Comparison of ENCODE assay signal across 29 cellular contexts in the genomic region with DNA sequence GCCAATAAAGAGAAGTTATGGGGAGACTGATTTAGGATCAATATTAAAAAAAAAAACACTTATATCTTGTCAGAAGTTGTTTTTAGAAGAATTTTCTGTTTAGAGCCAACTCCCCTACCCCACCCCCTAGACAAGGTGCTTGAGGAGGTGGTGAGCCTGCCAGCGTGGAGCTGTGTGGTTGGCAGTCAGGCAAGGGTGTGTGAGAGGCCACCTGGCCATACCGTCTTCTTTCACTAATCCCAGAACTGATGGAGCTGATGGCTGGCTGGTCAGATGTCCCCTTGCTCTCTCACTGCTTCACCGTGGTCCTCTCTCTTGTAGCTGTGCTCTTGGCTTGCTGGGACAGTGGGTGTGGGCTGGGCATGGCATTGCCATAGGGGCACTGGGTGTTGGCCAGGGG. TPM values are rescaled to one million over a fixed set of nuclear protein-coding genes. Genes with fewer than 3 reads are reported as not detected.
A peak's percentile ranks its signal among the peaks of the same experiment; 100 is the strongest.
DNase-seq lines count a peak whose midpoint lies in the region; ATAC-seq and TF ChIP-seq lines count a peak whose summit lies in the region.
"Had no signal": no experiment of that assay in that cellular context is flagged by ENCODE, and none has a peak within 500 bp of the region (broad histone marks: within the 10 kb centered on the region; RNA-seq: fewer than 3 reads in every experiment).

No MANE protein-coding gene starts in this region.

- H2BK12ac ChIP-seq in mesenchymal stem cell (ENCODE audit: low read length in 2 of 2) = no peak overlapping the region

- H3K4ac ChIP-seq in mesenchymal stem cell (ENCODE audit: low read depth in 1 of 2, low read length in 2 of 2) = peak overlapping the region in 1 of 2 experiments; percentile 69

- no peak overlapping the region for H2AK5ac ChIP-seq in mesenchymal stem cell (ENCODE audit: low read length, severe bottlenecking)

- H3K27me3 ChIP-seq in right cardiac atrium (ENCODE audit: control insufficient read depth, insufficient read depth) = no peaks in the 10 kb centered on the region
- no peaks in the 10 kb centered on the region for H3K27me3 ChIP-seq in left ventricle myocardium inferior (ENCODE audit: low read depth)
- H3K27me3 ChIP-seq in mesenchymal stem cell (ENCODE audit: control insufficient read depth in 1 of 2, insufficient read depth in 1 of 2, low read length in 2 of 2) = no peaks in the 10 kb centered on the region
- no peaks in the 10 kb centered on the region for H3K27me3 ChIP-seq in GM23248 (replicated peaks; ENCODE audit: insufficient read depth)
- H3K27me3 ChIP-seq: brain microvascular endothelial cell, esophagus muscularis mucosa had no signal

- H3K27ac ChIP-seq in right cardiac atrium (ENCODE audit: low read length) (no peak overlapping the region), left ventricle myocardium inferior (replicated peaks) (no peak overlapping the region), mesenchymal stem cell (ENCODE audit: low read length, poor library complexity, severe bottlenecking) (no peak overlapping the region), GM23248 (no peak overlapping the region)
- H3K27ac ChIP-seq: brain microvascular endothelial cell, coronary artery, esophagus muscularis mucosa had no signal

- H3K9me3 ChIP-seq in right cardiac atrium (ENCODE audit: control insufficient read depth, low read length) = no peaks in the 10 kb centered on the region
- H3K9me3 ChIP-seq in left ventricle myocardium inferior (replicated peaks) = no peaks in the 10 kb centered on the region
- H3K9me3 ChIP-seq in mesenchymal stem cell (ENCODE audit: control insufficient read depth, low read length) = no peaks in the 10 kb centered on the region
- no peaks in the 10 kb centered on the region for H3K9me3 ChIP-seq in GM23248 (ENCODE audit: low read depth)
- H3K9me3 ChIP-seq: esophagus muscularis mucosa had no signal

- peaks cover 34% of the 10 kb centered on the region for H3K79me1 ChIP-seq in mesenchymal stem cell (replicated peaks; ENCODE audit: low read length, poor library complexity, severe bottlenecking)

- H3K36me3 ChIP-seq in left ventricle myocardium inferior = peaks cover 11% of the 10 kb centered on the region
- peaks cover 21 to 38% of the 10 kb centered on the region in 2 experiments for H3K36me3 ChIP-seq in mesenchymal stem cell (ENCODE audit: control insufficient read depth in 1 of 2, insufficient read depth in 2 of 2, low read depth in 1 of 2, low read length in 2 of 2)
- H3K36me3 ChIP-seq in GM23248 (ENCODE audit: low read depth) = no peaks in the 10 kb centered on the region

- no peak overlapping the region for H2BK15ac ChIP-seq in mesenchymal stem cell (ENCODE audit: low read depth, poor library complexity, severe bottlenecking)

- peak overlapping the region in 1 of 2 experiments; percentile 46 for H3K23ac ChIP-seq in mesenchymal stem cell (ENCODE audit: low read length in 2 of 2)

- peaks cover 73% of the 10 kb centered on the region for H3K79me2 ChIP-seq in GM23248 (ENCODE audit: insufficient read depth)

- CTCF ChIA-PET in activated B cell treated with CpG ODN at 0.5 μM for 24 hours (lab: Charles Lee) = no interaction called here

- TF ChIP-seq CTCF in left ventricle myocardium inferior (IDR thresholded peaks at IDR 0.05; ENCODE audit: borderline replicate concordance) (no peak), activated B cell treated with CpG ODN at 0.5 μM for 24 hours (IDR thresholded peaks at IDR 0.05) (no peak)

- no peaks in the 10 kb centered on the region for H3K27me3 Mint-ChIP-seq in activated B cell treated with CpG ODN at 0.5 μM for 24 hours
- no peaks in the 10 kb centered on the region for H3K27me3 Mint-ChIP-seq in stimulated activated naive B cell treated with anti-CD40 and anti-IgM and Interleukin-4, amounts not matched to agents 10 μg/mL and 1 μg/mL and 100 μg/mL, for 72 hours
- H3K27me3 Mint-ChIP-seq: type B pancreatic cell had no signal

- DNase-seq in right cardiac atrium = no peak
- no peak for DNase-seq in left ventricle myocardium inferior
- no peak for DNase-seq in activated B cell treated with CpG ODN at 0.5 μM for 24 hours
- no peak for DNase-seq in mesenchymal stem cell
- no peak for DNase-seq in stimulated activated naive B cell treated with anti-CD40 and anti-IgM and Interleukin-4, amounts not matched to agents 10 μg/mL and 1 μg/mL and 100 μg/mL, for 72 hours
- no peak for DNase-seq in medulla oblongata (ENCODE audit: extremely low spot score)
- no peak for DNase-seq in GM23248
- no peak for DNase-seq in SKM-1 treated with dmso at 0.1 percent for 144 hours (lab: John Stamatoyannopoulos, UW; ENCODE audit: unreplicated experiment)
- DNase-seq: activated CD8-positive, alpha-beta memory T cell treated with anti-CD3 and anti-CD28 coated beads for 24 hours; brain microvascular endothelial cell; endodermal cell; GOT3; left colon; NCI-H1417; NCI-H2081 treated with DMSO at 0.1 percent for 48 hours; NCI-H345; NCI-H748 treated with DMSO at 0.1 percent for 48 hours; nephron progenitor cell; posterior cingulate gyrus; T-helper 9 cell had no signal

- intact Hi-C loops in right cardiac atrium (cut with DNase I) = no loop called here
- intact Hi-C loops in left ventricle myocardium inferior (cut with micrococcal nuclease) = no loop called here
- intact Hi-C loops in activated B cell treated with CpG ODN at 0.5 μM for 24 hours (cut with micrococcal nuclease) = no loop called here

- H3K4me1 ChIP-seq in right cardiac atrium (ENCODE audit: control insufficient read depth, insufficient read depth, low read length) = no peaks in the 10 kb centered on the region
- H3K4me1 ChIP-seq in left ventricle myocardium inferior = peaks cover 3% of the 10 kb centered on the region
- H3K4me1 ChIP-seq in mesenchymal stem cell (ENCODE audit: control insufficient read depth, insufficient read depth, low read depth, low read length) = peaks cover 2% of the 10 kb centered on the region
- H3K4me1 ChIP-seq in GM23248 (ENCODE audit: insufficient read depth) = no peaks in the 10 kb centered on the region
- H3K4me1 ChIP-seq: esophagus muscularis mucosa had no signal

- no peak overlapping the region for H3K18ac ChIP-seq in mesenchymal stem cell (ENCODE audit: low read depth in 1 of 2, low read length in 2 of 2)

- H3K4me1 Mint-ChIP-seq in activated B cell treated with CpG ODN at 0.5 μM for 24 hours = peaks cover 58% of the 10 kb centered on the region
- H3K4me1 Mint-ChIP-seq in stimulated activated naive B cell treated with anti-CD40 and anti-IgM and Interleukin-4, amounts not matched to agents 10 μg/mL and 1 μg/mL and 100 μg/mL, for 72 hours = peaks cover 47 to 78% of the 10 kb centered on the region in 2 donors
- H3K4me1 Mint-ChIP-seq: mesothelial cell of epicardium, nephron progenitor cell, WTC11 had no signal

- ATAC-seq in right cardiac atrium = peak; percentile 22 to 31
- no peak for ATAC-seq in activated B cell treated with CpG ODN at 0.5 μM for 24 hours (ENCODE audit: low read depth)
- no peak for ATAC-seq in stimulated activated naive B cell treated with anti-CD40 and anti-IgM and Interleukin-4, amounts not matched to agents 10 μg/mL and 1 μg/mL and 100 μg/mL, for 72 hours (replicated peaks)
- ATAC-seq: left colon, sciatic nerve, SK-N-SH treated with all-trans-retinoic acid at 6 μM for 48 hours, WTC11 had no signal

- H2AFZ ChIP-seq in mesenchymal stem cell (ENCODE audit: low read depth, low read length) = no peak overlapping the region
- no peak overlapping the region for H2AFZ ChIP-seq in GM23248

- H2BK120ac ChIP-seq in mesenchymal stem cell (ENCODE audit: low read depth, low read length) = no peak overlapping the region

- no peak overlapping the region for H3K4me2 ChIP-seq in mesenchymal stem cell (ENCODE audit: low read length, poor library complexity, severe bottlenecking)
- H3K4me2 ChIP-seq in GM23248 (ENCODE audit: unreplicated experiment) = no peak overlapping the region

- in situ Hi-C loops in GM23248 (cut with MboI) = no loop called here

- H3K27ac Mint-ChIP-seq in activated B cell treated with CpG ODN at 0.5 μM for 24 hours = peak overlapping the region; percentile 59
- peak overlapping the region; percentile 56 for H3K27ac Mint-ChIP-seq in stimulated activated naive B cell treated with anti-CD40 and anti-IgM and Interleukin-4, amounts not matched to agents 10 μg/mL and 1 μg/mL and 100 μg/mL, for 72 hours
- H3K27ac Mint-ChIP-seq: mesothelial cell of epicardium, nephron progenitor cell, type B pancreatic cell, WTC11 had no signal

- H3K14ac ChIP-seq in mesenchymal stem cell (ENCODE audit: low read length in 2 of 2) = peak overlapping the region in 1 of 2 experiments; percentile 68

- H3K4me3 ChIP-seq in right cardiac atrium (ENCODE audit: low read length) (no peak overlapping the region), left ventricle myocardium inferior (no peak overlapping the region), mesenchymal stem cell (ENCODE audit: insufficient read depth in 1 of 2, low read depth in 1 of 2, low read length in 2 of 2) (no peak overlapping the region), GM23248 (no peak overlapping the region)
- H3K4me3 ChIP-seq: coronary artery, esophagus muscularis mucosa had no signal

- H2BK5ac ChIP-seq in mesenchymal stem cell (ENCODE audit: low read depth, low read length, poor library complexity, severe bottlenecking) = no peak overlapping the region

- no peak overlapping the region for H4K91ac ChIP-seq in mesenchymal stem cell (ENCODE audit: low read length)

- H3K36me3 Mint-ChIP-seq in activated B cell treated with CpG ODN at 0.5 μM for 24 hours (ENCODE audit: low read depth) = peaks cover 57% of the 10 kb centered on the region
- H3K36me3 Mint-ChIP-seq in stimulated activated naive B cell treated with anti-CD40 and anti-IgM and Interleukin-4, amounts not matched to agents 10 μg/mL and 1 μg/mL and 100 μg/mL, for 72 hours = peaks cover 50 to 59% of the 10 kb centered on the region in 2 donors

- 95% methylated on average over 3 of the region's 3 CpGs for WGBS in right cardiac atrium
- WGBS in mesenchymal stem cell = 89% methylated on average over 3 of the region's 3 CpGs
- WGBS in GM23248 (ENCODE audit: low coverage in 1 of 2, low lambda C conversion rate in 2 of 2, missing lambda C conversion rate in 2 of 2), 2 experiments = 83 to 94% methylated on average over 3 of the region's 3 CpGs

- peak overlapping the region; percentile 33 for H4K8ac ChIP-seq in mesenchymal stem cell (ENCODE audit: low read length)

- POLR2A ChIA-PET in activated B cell treated with CpG ODN at 0.5 μM for 24 hours (lab: Charles Lee) = interaction anchor here (0.7 kb wide), 1 partner anchor 74 kb away, joined by 3 read pairs; no protein-coding TSS in a partner anchor

- H3K9me2 ChIP-seq in GM23248 (ENCODE audit: insufficient read depth) = no peaks in the 10 kb centered on the region

- no peak overlapping the region for H3K9ac ChIP-seq in mesenchymal stem cell (ENCODE audit: low read length)
- no peak overlapping the region for H3K9ac ChIP-seq in GM23248

- H3F3A ChIP-seq in GM23248 (ENCODE audit: insufficient read depth) = no peaks in the 10 kb centered on the region

- no peak overlapping the region for H3K4me3 Mint-ChIP-seq in activated B cell treated with CpG ODN at 0.5 μM for 24 hours
- H3K4me3 Mint-ChIP-seq in stimulated activated naive B cell treated with anti-CD40 and anti-IgM and Interleukin-4, amounts not matched to agents 10 μg/mL and 1 μg/mL and 100 μg/mL, for 72 hours = no peak overlapping the region
- H3K4me3 Mint-ChIP-seq: endodermal cell, mesothelial cell of epicardium, nephron progenitor cell, type B pancreatic cell, WTC11 had no signal

- H3K9me3 Mint-ChIP-seq in activated B cell treated with CpG ODN at 0.5 μM for 24 hours = no peaks in the 10 kb centered on the region
- H3K9me3 Mint-ChIP-seq in stimulated activated naive B cell treated with anti-CD40 and anti-IgM and Interleukin-4, amounts not matched to agents 10 μg/mL and 1 μg/mL and 100 μg/mL, for 72 hours = no peaks in the 10 kb centered on the region
- H3K9me3 Mint-ChIP-seq: endodermal cell had no signal

- H4K20me1 ChIP-seq in GM23248 (ENCODE audit: insufficient read depth) = no peaks in the 10 kb centered on the region

RNA-seq across cellular contexts. Expression of a gene that starts 34.3 kb away (rescaled TPM):
- total RNA-seq in right cardiac atrium = 1 to 10 TPM; 4.5 to 6.5 (median 5.0) TPM
- 3.2 TPM for polyA plus RNA-seq in right cardiac atrium
- 3.8 TPM for total RNA-seq in left ventricle myocardium inferior
- total RNA-seq in activated B cell treated with CpG ODN at 0.5 μM for 24 hours = 0.33 and 0.93 TPM in 2 replicates
- 5.6 TPM for polyA plus RNA-seq in mesenchymal stem cell (2013, experiment 1 of 2)
- 5.5 TPM for polyA plus RNA-seq in mesenchymal stem cell (2013, experiment 2 of 2)
- 1.0 and 2.9 TPM in 2 replicates for total RNA-seq in GM23248 (2014; rRNA removed; shearing (Covaris generic))
- 0.93 and 1.2 TPM in 2 replicates for polyA plus RNA-seq in GM23248 (2016; fragmentation: Nextera tagmentation; extraction: Ambion mirVana)
- total RNA-seq: MCF 10A, OCI-LY7 had no signal

RNA-seq across cellular contexts. Expression of a gene that starts 54.4 kb away (rescaled TPM):
- 10 to 100 TPM; 26.4 to 37.0 (median 32.4) TPM for total RNA-seq in right cardiac atrium
- 32.8 TPM for polyA plus RNA-seq in right cardiac atrium
- total RNA-seq in left ventricle myocardium inferior = 24.5 TPM
- total RNA-seq in activated B cell treated with CpG ODN at 0.5 μM for 24 hours = 83.8 and 89.0 TPM in 2 replicates
- polyA plus RNA-seq in mesenchymal stem cell (2013, experiment 1 of 2) = 39.8 TPM
- polyA plus RNA-seq in mesenchymal stem cell (2013, experiment 2 of 2) = 39.9 TPM
- total RNA-seq in GM23248 (2014; rRNA removed; shearing (Covaris generic)) = 63.8 and 77.3 TPM in 2 replicates
- 69.3 and 78.7 TPM in 2 replicates for polyA plus RNA-seq in GM23248 (2016; fragmentation: Nextera tagmentation; extraction: Ambion mirVana)

RNA-seq across cellular contexts. Expression of a gene that starts 57.1 kb away (rescaled TPM):
- 10 to 100 TPM; 49.5 to 68.1 (median 55.3) TPM for total RNA-seq in right cardiac atrium
- 46.2 TPM for polyA plus RNA-seq in right cardiac atrium
- 79.3 TPM for total RNA-seq in left ventricle myocardium inferior
- total RNA-seq in activated B cell treated with CpG ODN at 0.5 μM for 24 hours = 109 and 128 TPM in 2 replicates
- 33.6 TPM for polyA plus RNA-seq in mesenchymal stem cell (2013, experiment 1 of 2)
- polyA plus RNA-seq in mesenchymal stem cell (2013, experiment 2 of 2) = 33.0 TPM
- total RNA-seq in GM23248 (2014; rRNA removed; shearing (Covaris generic)) = 60.4 and 62.7 TPM in 2 replicates
- polyA plus RNA-seq in GM23248 (2016; fragmentation: Nextera tagmentation; extraction: Ambion mirVana) = 55.8 and 58.4 TPM in 2 replicates

Comparison
In these comparisons a context has a peak if more than half of its experiments do, and no peak if none do; other contexts are left out.
1. ATAC-seq: peak in right cardiac atrium (2 of 2); none in activated B cell treated with CpG ODN at 0.5 μM for 24 hours (single experiment) and stimulated activated naive B cell treated with anti-CD40 and anti-IgM and Interleukin-4, amounts not matched to agents 10 μg/mL and 1 μg/mL and 100 μg/mL, for 72 hours (0 of 2).